Comparison of ENCODE assay signal across 1 cellular context in the genomic region with DNA sequence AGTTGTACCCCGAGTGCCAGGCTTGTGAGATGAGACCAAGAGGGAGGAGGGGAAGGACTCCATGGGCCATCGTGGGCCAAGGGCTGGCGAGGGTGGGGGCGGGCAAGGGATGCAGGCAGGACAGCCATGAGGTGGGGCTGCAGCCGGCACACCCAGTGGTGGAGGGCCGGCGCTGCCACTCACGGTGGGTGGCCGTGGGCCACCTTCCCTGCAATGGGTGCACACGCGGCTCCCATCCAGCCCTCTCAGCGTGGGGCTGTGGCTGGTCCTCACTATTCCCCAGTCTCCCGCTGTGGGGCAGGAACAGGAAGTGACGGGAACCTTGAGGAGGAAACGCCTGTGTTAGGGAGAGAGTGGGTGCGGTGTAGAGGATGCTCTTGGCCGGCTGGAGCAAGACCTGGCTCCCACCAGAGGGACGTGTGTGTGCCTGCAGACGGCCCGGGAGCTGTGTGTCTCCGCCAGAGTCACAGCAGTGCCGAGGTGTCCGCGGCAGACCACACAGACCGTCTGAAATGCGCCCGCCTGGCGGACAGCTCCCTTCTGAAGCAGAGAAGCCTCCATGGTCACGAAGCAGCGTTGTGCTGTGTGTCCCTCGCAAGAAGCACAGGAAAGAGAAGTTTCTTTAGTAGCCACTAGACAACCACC.
TF ChIP-seq lines count a peak whose summit lies in the region.

No MANE protein-coding gene starts in this region.

TF ChIP-seq in Ishikawa, 13 proteins besides CTCF, POLR2A, EP300 and RAD21:
- TF ChIP-seq, protein P1, sequence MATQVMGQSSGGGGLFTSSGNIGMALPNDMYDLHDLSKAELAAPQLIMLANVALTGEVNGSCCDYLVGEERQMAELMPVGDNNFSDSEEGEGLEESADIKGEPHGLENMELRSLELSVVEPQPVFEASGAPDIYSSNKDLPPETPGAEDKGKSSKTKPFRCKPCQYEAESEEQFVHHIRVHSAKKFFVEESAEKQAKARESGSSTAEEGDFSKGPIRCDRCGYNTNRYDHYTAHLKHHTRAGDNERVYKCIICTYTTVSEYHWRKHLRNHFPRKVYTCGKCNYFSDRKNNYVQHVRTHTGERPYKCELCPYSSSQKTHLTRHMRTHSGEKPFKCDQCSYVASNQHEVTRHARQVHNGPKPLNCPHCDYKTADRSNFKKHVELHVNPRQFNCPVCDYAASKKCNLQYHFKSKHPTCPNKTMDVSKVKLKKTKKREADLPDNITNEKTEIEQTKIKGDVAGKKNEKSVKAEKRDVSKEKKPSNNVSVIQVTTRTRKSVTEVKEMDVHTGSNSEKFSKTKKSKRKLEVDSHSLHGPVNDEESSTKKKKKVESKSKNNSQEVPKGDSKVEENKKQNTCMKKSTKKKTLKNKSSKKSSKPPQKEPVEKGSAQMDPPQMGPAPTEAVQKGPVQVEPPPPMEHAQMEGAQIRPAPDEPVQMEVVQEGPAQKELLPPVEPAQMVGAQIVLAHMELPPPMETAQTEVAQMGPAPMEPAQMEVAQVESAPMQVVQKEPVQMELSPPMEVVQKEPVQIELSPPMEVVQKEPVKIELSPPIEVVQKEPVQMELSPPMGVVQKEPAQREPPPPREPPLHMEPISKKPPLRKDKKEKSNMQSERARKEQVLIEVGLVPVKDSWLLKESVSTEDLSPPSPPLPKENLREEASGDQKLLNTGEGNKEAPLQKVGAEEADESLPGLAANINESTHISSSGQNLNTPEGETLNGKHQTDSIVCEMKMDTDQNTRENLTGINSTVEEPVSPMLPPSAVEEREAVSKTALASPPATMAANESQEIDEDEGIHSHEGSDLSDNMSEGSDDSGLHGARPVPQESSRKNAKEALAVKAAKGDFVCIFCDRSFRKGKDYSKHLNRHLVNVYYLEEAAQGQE (IDR thresholded peaks at IDR 0.05; ENCODE audit: low read depth) = 0 out of 2 replicates have a peak, but pooled peaks have one; percentile 18
- TF ChIP-seq CEBPB (IDR thresholded peaks at IDR 0.05) = no peak
